Comparison of ENCODE assay signal across 1 cellular context in the genomic region with DNA sequence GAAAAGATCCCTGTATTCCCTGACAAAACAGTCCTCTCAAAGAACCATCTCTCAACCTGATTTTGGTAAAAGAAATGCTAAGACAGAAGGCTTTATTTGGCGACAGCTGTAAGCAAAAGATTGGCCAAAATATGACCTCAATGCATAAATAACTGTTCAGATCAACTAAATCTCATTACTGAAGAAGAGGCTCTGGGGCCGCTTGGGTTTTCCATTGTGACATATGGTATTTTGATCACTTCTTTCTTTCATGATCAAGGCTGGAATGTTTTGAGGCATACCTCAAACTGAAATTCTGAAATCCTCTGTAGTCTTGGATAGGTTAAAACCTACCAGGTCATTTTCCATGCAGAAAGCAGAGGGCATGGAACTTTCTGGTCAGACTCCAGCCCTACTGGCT.
TF ChIP-seq lines count a peak whose summit lies in the region.

No MANE protein-coding gene starts in this region.

TF ChIP-seq in GM23338, 12 proteins besides CTCF, POLR2A, EP300 and RAD21 (continued from another document):
- TF ChIP-seq, protein P1, sequence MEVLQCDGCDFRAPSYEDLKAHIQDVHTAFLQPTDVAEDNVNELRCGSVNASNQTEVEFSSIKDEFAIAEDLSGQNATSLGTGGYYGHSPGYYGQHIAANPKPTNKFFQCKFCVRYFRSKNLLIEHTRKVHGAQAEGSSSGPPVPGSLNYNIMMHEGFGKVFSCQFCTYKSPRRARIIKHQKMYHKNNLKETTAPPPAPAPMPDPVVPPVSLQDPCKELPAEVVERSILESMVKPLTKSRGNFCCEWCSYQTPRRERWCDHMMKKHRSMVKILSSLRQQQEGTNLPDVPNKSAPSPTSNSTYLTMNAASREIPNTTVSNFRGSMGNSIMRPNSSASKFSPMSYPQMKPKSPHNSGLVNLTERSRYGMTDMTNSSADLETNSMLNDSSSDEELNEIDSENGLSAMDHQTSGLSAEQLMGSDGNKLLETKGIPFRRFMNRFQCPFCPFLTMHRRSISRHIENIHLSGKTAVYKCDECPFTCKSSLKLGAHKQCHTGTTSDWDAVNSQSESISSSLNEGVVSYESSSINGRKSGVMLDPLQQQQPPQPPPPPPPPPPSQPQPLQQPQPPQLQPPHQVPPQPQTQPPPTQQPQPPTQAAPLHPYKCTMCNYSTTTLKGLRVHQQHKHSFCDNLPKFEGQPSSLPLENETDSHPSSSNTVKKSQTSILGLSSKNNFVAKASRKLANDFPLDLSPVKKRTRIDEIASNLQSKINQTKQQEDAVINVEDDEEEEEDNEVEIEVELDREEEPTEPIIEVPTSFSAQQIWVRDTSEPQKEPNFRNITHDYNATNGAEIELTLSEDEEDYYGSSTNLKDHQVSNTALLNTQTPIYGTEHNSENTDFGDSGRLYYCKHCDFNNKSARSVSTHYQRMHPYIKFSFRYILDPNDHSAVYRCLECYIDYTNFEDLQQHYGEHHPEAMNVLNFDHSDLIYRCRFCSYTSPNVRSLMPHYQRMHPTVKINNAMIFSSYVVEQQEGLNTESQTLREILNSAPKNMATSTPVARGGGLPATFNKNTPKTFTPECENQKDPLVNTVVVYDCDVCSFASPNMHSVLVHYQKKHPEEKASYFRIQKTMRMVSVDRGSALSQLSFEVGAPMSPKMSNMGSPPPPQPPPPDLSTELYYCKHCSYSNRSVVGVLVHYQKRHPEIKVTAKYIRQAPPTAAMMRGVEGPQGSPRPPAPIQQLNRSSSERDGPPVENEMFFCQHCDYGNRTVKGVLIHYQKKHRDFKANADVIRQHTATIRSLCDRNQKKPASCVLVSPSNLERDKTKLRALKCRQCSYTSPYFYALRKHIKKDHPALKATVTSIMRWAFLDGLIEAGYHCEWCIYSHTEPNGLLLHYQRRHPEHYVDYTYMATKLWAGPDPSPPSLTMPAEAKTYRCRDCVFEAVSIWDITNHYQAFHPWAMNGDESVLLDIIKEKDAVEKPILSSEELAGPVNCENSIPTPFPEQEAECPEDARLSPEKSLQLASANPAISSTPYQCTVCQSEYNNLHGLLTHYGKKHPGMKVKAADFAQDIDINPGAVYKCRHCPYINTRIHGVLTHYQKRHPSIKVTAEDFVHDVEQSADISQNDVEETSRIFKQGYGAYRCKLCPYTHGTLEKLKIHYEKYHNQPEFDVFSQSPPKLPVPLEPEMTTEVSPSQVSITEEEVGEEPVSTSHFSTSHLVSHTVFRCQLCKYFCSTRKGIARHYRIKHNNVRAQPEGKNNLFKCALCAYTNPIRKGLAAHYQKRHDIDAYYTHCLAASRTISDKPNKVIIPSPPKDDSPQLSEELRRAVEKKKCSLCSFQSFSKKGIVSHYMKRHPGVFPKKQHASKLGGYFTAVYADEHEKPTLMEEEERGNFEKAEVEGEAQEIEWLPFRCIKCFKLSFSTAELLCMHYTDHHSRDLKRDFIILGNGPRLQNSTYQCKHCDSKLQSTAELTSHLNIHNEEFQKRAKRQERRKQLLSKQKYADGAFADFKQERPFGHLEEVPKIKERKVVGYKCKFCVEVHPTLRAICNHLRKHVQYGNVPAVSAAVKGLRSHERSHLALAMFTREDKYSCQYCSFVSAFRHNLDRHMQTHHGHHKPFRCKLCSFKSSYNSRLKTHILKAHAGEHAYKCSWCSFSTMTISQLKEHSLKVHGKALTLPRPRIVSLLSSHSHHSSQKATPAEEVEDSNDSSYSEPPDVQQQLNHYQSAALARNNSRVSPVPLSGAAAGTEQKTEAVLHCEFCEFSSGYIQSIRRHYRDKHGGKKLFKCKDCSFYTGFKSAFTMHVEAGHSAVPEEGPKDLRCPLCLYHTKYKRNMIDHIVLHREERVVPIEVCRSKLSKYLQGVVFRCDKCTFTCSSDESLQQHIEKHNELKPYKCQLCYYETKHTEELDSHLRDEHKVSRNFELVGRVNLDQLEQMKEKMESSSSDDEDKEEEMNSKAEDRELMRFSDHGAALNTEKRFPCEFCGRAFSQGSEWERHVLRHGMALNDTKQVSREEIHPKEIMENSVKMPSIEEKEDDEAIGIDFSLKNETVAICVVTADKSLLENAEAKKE (CRISPR knock-in tag; IDR thresholded peaks at IDR 0.05): no peak
- TF ChIP-seq, protein P2, sequence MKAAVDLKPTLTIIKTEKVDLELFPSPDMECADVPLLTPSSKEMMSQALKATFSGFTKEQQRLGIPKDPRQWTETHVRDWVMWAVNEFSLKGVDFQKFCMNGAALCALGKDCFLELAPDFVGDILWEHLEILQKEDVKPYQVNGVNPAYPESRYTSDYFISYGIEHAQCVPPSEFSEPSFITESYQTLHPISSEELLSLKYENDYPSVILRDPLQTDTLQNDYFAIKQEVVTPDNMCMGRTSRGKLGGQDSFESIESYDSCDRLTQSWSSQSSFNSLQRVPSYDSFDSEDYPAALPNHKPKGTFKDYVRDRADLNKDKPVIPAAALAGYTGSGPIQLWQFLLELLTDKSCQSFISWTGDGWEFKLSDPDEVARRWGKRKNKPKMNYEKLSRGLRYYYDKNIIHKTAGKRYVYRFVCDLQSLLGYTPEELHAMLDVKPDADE (IDR thresholded peaks at IDR 0.05): no peak
- TF ChIP-seq STAT1 (IDR thresholded peaks at IDR 0.05; ENCODE audit: unreplicated experiment) (no peak), JUNB (IDR thresholded peaks at IDR 0.05; ENCODE audit: unreplicated experiment) (no peak), ZNF331 (CRISPR knock-in tag; IDR thresholded peaks at IDR 0.05; ENCODE audit: low read depth) (no peak), POLR2AphosphoS5 (IDR thresholded peaks at IDR 0.05; ENCODE audit: low read depth) (no peak), ZNF114 (CRISPR knock-in tag; IDR thresholded peaks at IDR 0.05) (no peak)
- TF ChIP-seq, protein P3, sequence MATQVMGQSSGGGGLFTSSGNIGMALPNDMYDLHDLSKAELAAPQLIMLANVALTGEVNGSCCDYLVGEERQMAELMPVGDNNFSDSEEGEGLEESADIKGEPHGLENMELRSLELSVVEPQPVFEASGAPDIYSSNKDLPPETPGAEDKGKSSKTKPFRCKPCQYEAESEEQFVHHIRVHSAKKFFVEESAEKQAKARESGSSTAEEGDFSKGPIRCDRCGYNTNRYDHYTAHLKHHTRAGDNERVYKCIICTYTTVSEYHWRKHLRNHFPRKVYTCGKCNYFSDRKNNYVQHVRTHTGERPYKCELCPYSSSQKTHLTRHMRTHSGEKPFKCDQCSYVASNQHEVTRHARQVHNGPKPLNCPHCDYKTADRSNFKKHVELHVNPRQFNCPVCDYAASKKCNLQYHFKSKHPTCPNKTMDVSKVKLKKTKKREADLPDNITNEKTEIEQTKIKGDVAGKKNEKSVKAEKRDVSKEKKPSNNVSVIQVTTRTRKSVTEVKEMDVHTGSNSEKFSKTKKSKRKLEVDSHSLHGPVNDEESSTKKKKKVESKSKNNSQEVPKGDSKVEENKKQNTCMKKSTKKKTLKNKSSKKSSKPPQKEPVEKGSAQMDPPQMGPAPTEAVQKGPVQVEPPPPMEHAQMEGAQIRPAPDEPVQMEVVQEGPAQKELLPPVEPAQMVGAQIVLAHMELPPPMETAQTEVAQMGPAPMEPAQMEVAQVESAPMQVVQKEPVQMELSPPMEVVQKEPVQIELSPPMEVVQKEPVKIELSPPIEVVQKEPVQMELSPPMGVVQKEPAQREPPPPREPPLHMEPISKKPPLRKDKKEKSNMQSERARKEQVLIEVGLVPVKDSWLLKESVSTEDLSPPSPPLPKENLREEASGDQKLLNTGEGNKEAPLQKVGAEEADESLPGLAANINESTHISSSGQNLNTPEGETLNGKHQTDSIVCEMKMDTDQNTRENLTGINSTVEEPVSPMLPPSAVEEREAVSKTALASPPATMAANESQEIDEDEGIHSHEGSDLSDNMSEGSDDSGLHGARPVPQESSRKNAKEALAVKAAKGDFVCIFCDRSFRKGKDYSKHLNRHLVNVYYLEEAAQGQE (IDR thresholded peaks at IDR 0.05; ENCODE audit: unreplicated experiment): no peak
